8 cellular contexts compared by ENCODE assay signal in genomic region chr10:36880898-36881297, GRCh38.
DNase-seq lines count a peak whose midpoint lies in the region; ATAC-seq and TF ChIP-seq lines count a peak whose summit lies in the region.

No MANE protein-coding gene starts in this region.

- intact Hi-C loops in thyroid gland (cut with DNase I), result loop anchor here (10.0 kb wide), 1 partner anchor 1246 kb away; no protein-coding TSS in a partner anchor

- H3K4me1 ChIP-seq in thyroid gland (peaks cover 17 to 21% of the 10 kb centered on the region in 2 donors), tibial nerve (no peaks in the 10 kb centered on the region), upper lobe of left lung (no peaks in the 10 kb centered on the region)

- no peak overlapping the region for H3K4me3 ChIP-seq in thyroid gland (replicated peaks in 1 of 3)
- no peak overlapping the region for H3K4me3 ChIP-seq in tibial nerve
- H3K4me3 ChIP-seq in upper lobe of left lung, result no peak overlapping the region

- H3K9me3 ChIP-seq in thyroid gland, result no peaks in the 10 kb centered on the region
- no peaks in the 10 kb centered on the region for H3K9me3 ChIP-seq in tibial nerve
- H3K9me3 ChIP-seq in upper lobe of left lung, result no peaks in the 10 kb centered on the region

- TF ChIP-seq CTCF in thyroid gland (IDR thresholded peaks at IDR 0.05) (peak in 4 of 6 experiments; percentile 34 to 51 (median 48)), tibial nerve (IDR thresholded peaks at IDR 0.05) (peak in 2 of 5 experiments; percentile 11 to 31), upper lobe of left lung (IDR thresholded peaks at IDR 0.05) (peak in 2 of 6 experiments; percentile 9 to 27)

- no peaks in the 10 kb centered on the region for H3K36me3 ChIP-seq in thyroid gland
- H3K36me3 ChIP-seq in tibial nerve, result no peaks in the 10 kb centered on the region
- H3K36me3 ChIP-seq in upper lobe of left lung, result no peaks in the 10 kb centered on the region

- TF ChIP-seq EP300 in tibial nerve (IDR thresholded peaks at IDR 0.05) (no peak), upper lobe of left lung (IDR thresholded peaks at IDR 0.05) (no peak)

- no peak for ATAC-seq in upper lobe of left lung (ENCODE audit: low FRiP score in 2 of 2)

- DNase-seq in SIG-M5 treated with dmso at 0.1 percent for 504 hours (lab: John Stamatoyannopoulos, UW; ENCODE audit: unreplicated experiment) (peak; percentile 1), SIG-M5 (lab: John Stamatoyannopoulos, UW) (no peak), NCI-H69 (lab: John Stamatoyannopoulos, UW) (peak; percentile 1), fibroblast of gingiva (ENCODE audit: low read depth) (peak; percentile 13), thyroid gland (no peak), tibial nerve (ENCODE audit: low spot score in 2 of 2) (no peak), NCI-H2029 (lab: John Stamatoyannopoulos, UW) (no peak), upper lobe of left lung (no peak)

- peak overlapping the region in 1 of 3 donors; percentile 46 for H3K27ac ChIP-seq in thyroid gland
- no peak overlapping the region for H3K27ac ChIP-seq in tibial nerve
- no peak overlapping the region for H3K27ac ChIP-seq in upper lobe of left lung

- 11 to 18% methylated on average over 5 of the region's 5 CpGs for WGBS in thyroid gland, 2 donors
- 8 to 9% methylated on average over 5 of the region's 5 CpGs for WGBS in tibial nerve, 2 donors
- 11 to 12% methylated on average over 5 of the region's 5 CpGs for WGBS in upper lobe of left lung, 2 donors

- H3K27me3 ChIP-seq in thyroid gland (no peaks in the 10 kb centered on the region), tibial nerve (no peaks in the 10 kb centered on the region), upper lobe of left lung (no peaks in the 10 kb centered on the region)

- TF ChIP-seq POLR2A in thyroid gland (IDR thresholded peaks at IDR 0.05) (no peak), tibial nerve (IDR thresholded peaks at IDR 0.05) (no peak), upper lobe of left lung (IDR thresholded peaks at IDR 0.05) (no peak)

Comparison
In these comparisons a context has a peak if more than half of its experiments do, and no peak if none do; other contexts are left out.
1. DNase-seq: peak in SIG-M5 treated with dmso at 0.1 percent for 504 hours (single experiment), NCI-H69 (single experiment) and fibroblast of gingiva (single experiment); none in SIG-M5 (single experiment), thyroid gland (0 of 2), tibial nerve (0 of 2), NCI-H2029 (single experiment) and upper lobe of left lung (0 of 2).